9 cellular contexts compared by ENCODE assay signal in the genomic region with DNA sequence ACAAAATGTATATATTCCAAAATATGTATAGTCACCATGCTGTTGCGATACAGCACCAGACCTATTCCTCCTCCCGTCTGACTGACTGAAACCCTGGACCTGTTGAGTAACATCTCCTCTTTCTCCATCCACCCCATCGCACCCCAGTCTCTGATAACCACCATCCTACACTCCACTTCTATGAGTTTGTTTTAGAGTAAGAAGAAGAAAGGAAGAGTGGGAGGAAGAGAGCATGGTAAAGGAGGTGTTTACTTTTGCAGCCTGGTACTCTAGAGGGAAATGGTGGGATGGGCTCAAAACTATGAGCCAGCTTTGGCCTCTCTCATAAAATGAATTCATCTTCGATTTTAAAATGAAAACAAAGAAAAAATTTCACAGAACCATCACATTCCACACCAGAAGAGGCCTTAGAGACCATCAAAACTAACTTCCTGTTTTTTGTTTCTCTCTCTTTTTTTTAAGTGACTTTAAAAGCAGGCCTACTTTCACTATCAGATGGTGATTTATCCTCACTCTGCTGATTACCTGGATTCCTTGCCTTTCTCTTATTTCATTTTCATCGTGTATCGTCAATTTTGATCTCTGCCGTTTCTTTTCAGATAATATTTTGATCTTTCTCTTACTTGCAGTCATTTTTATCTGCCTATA. TPM values are rescaled to one million over a fixed set of nuclear protein-coding genes. Genes with fewer than 3 reads are reported as not detected.
DNase-seq lines count a peak whose midpoint lies in the region; ATAC-seq and TF ChIP-seq lines count a peak whose summit lies in the region.
"Had no signal": no experiment of that assay in that cellular context is flagged by ENCODE, and none has a peak within 500 bp of the region (broad histone marks: within the 10 kb centered on the region; RNA-seq: fewer than 3 reads in every experiment).

No MANE protein-coding gene starts in this region.

- H3K36me3 ChIP-seq in MM.1S (replicated peaks; ENCODE audit: insufficient read depth, low read length), result no peaks in the 10 kb centered on the region
- no peaks in the 10 kb centered on the region for H3K36me3 ChIP-seq in PC-3 (ENCODE audit: low read depth, low read length)

- no peaks in the 10 kb centered on the region for H3K9me3 Mint-ChIP-seq in endothelial cell (ENCODE audit: unreplicated experiment)

- no peaks in the 10 kb centered on the region for H3K9me3 ChIP-seq in MM.1S (replicated peaks; ENCODE audit: insufficient read depth, low read length)
- H3K9me3 ChIP-seq in PC-3 (ENCODE audit: low read length), result no peaks in the 10 kb centered on the region

- peak; percentile 69 for ATAC-seq in GM18499 (IDR thresholded peaks at IDR 0.05; ENCODE audit: insufficient read depth, unreplicated experiment)
- peak; percentile 77 for ATAC-seq in GM21717 (IDR thresholded peaks at IDR 0.05; ENCODE audit: unreplicated experiment)
- no peak for ATAC-seq in PC-3
- ATAC-seq in HG03039 (IDR thresholded peaks at IDR 0.05; ENCODE audit: unreplicated experiment), result no peak

- no TSS peak for BruUV-seq in PC-3 (replicated peaks; lab: Mats Ljungman, UMichigan)

- H3K27me3 Mint-ChIP-seq in endothelial cell (ENCODE audit: unreplicated experiment), result no peaks in the 10 kb centered on the region

- DNase-seq in MM.1S, result no peak
- DNase-seq in endothelial cell (ENCODE audit: low spot score), result no peak
- DNase-seq in PC-3, result no peak
- DNase-seq in NCI-H82 (lab: John Stamatoyannopoulos, UW), result no peak
- DNase-seq in NCI-H1694 treated with DMSO at 0.1 percent for 48 hours (lab: John Stamatoyannopoulos, UW), result no peak

- CTCF ChIA-PET in PC-3 (lab: Charles Lee), result no interaction called here

- intact Hi-C loops in PC-3 (cut with micrococcal nuclease), result no loop called here

- H3F3A ChIP-seq in MM.1S (ENCODE audit: insufficient read depth, low read length) (no peaks in the 10 kb centered on the region), PC-3 (ENCODE audit: low read length, unreplicated experiment) (no peaks in the 10 kb centered on the region)

- H3K27ac ChIP-seq in MM.1S (ENCODE audit: low read length), result no peak overlapping the region
- no peak overlapping the region for H3K27ac ChIP-seq in PC-3 (ENCODE audit: low read length)
- H3K27ac ChIP-seq: coronary artery had no signal

- H2AFZ ChIP-seq in MM.1S (ENCODE audit: low read length), result 0 out of 2 replicates have a peak overlapping the region, but pooled peaks have one; percentile 31
- no peak overlapping the region for H2AFZ ChIP-seq in PC-3 (ENCODE audit: low read length)

- H3K9me2 ChIP-seq in MM.1S (replicated peaks; ENCODE audit: insufficient read depth, low read length) (no peaks in the 10 kb centered on the region), PC-3 (replicated peaks; ENCODE audit: low read length) (no peaks in the 10 kb centered on the region)

- H3K27me3 ChIP-seq in MM.1S (replicated peaks; ENCODE audit: insufficient read depth, low read length) (no peaks in the 10 kb centered on the region), PC-3 (ENCODE audit: low read length) (no peaks in the 10 kb centered on the region)

- peaks cover 7% of the 10 kb centered on the region for H3K4me1 Mint-ChIP-seq in endothelial cell (ENCODE audit: unreplicated experiment)

- no peaks in the 10 kb centered on the region for H4K20me1 ChIP-seq in MM.1S (ENCODE audit: insufficient read depth, low read length)
- H4K20me1 ChIP-seq in PC-3 (ENCODE audit: low read length), result no peaks in the 10 kb centered on the region

- POLR2A ChIA-PET in PC-3 (lab: Charles Lee; ENCODE audit: unreplicated experiment), result no interaction called here

- H3K4me2 ChIP-seq in MM.1S (ENCODE audit: low read depth, low read length) (peak overlapping the region; percentile 49; the same call in 1 of the 2 replicates), PC-3 (ENCODE audit: low read length) (no peak overlapping the region)

- peaks cover 3% of the 10 kb centered on the region; the same call in 1 of the 2 replicates for H3K4me1 ChIP-seq in MM.1S (ENCODE audit: low read length)
- H3K4me1 ChIP-seq in PC-3 (ENCODE audit: insufficient read depth, low read length), result no peaks in the 10 kb centered on the region

- H3K4me3 Mint-ChIP-seq in endothelial cell (ENCODE audit: unreplicated experiment), result no peak overlapping the region

- H3K9ac ChIP-seq in MM.1S (ENCODE audit: low read length) (no peak overlapping the region), PC-3 (ENCODE audit: low read length) (no peak overlapping the region)

- H3K79me2 ChIP-seq in MM.1S (ENCODE audit: low read length), result no peaks in the 10 kb centered on the region
- no peaks in the 10 kb centered on the region for H3K79me2 ChIP-seq in PC-3 (ENCODE audit: low read length)

- peak overlapping the region; percentile 22 for H3K27ac Mint-ChIP-seq in endothelial cell (ENCODE audit: unreplicated experiment)

- H3K36me3 Mint-ChIP-seq in endothelial cell (ENCODE audit: low read depth, unreplicated experiment), result no peaks in the 10 kb centered on the region

- H3K4me3 ChIP-seq in MM.1S (ENCODE audit: low read length) (no peak overlapping the region), PC-3 (ENCODE audit: low read length) (no peak overlapping the region)
- H3K4me3 ChIP-seq: coronary artery had no signal

- TF ChIP-seq CTCF in MM.1S (IDR thresholded peaks at IDR 0.05; ENCODE audit: low read length) (no peak), endothelial cell (IDR thresholded peaks at IDR 0.05; ENCODE audit: unreplicated experiment) (no peak), PC-3 (conservative IDR thresholded peaks at IDR 0.05; ENCODE audit: low read depth, low read length) (no peak)

RNA-seq across cellular contexts. Expression of a gene that starts 16.8 kb away (rescaled TPM):
- total RNA-seq in endothelial cell (ENCODE audit: unreplicated experiment) (31.0 TPM), PC-3 (2014; rRNA removed) (49.9 and 52.8 TPM in 2 replicates)

Comparison
In these comparisons a context has a peak if more than half of its experiments do, and no peak if none do; other contexts are left out.
1. ATAC-seq: peak in GM18499 (single experiment) and GM21717 (single experiment); none in PC-3 (single experiment) and HG03039 (single experiment).